In genomic region chr2:20487030-20487391, GRCh38 we compare ENCODE assay signal across 21 cellular contexts. TPM values are rescaled to one million over a fixed set of nuclear protein-coding genes. Genes with fewer than 3 reads are reported as not detected.
DNase-seq lines count a peak whose midpoint lies in the region; ATAC-seq and TF ChIP-seq lines count a peak whose summit lies in the region.
"Had no signal": no experiment of that assay in that cellular context is flagged by ENCODE, and none has a peak within 500 bp of the region (broad histone marks: within the 10 kb centered on the region; RNA-seq: fewer than 3 reads in every experiment).

No MANE protein-coding gene starts in this region.

- TF ChIP-seq CTCF in coronary artery (IDR thresholded peaks at IDR 0.05) (no peak), neural progenitor cell (IDR thresholded peaks at IDR 0.05) (no peak), foreskin fibroblast (IDR thresholded peaks at IDR 0.05; ENCODE audit: low read depth, low read length) (no peak)

- H3K9ac ChIP-seq in neural progenitor cell: no peak overlapping the region

- H3K9me3 Mint-ChIP-seq in neural progenitor cell: no peaks in the 10 kb centered on the region
- H3K9me3 Mint-ChIP-seq: CD4-positive, alpha-beta T cell had no signal

- H3K36me3 Mint-ChIP-seq in neural progenitor cell: no peaks in the 10 kb centered on the region

- no peaks in the 10 kb centered on the region for H4K20me1 ChIP-seq in neural progenitor cell (ENCODE audit: low read depth)

- H3K4me1 ChIP-seq in neural progenitor cell: peaks cover 24% of the 10 kb centered on the region
- H3K4me1 ChIP-seq: Caco-2 had no signal

- no peak overlapping the region for H3K4me3 ChIP-seq in coronary artery
- H3K4me3 ChIP-seq in neural progenitor cell: no peak overlapping the region
- H3K4me3 ChIP-seq in foreskin fibroblast (ENCODE audit: low read depth in 1 of 2, low read length in 2 of 2): no peak overlapping the region
- H3K4me3 ChIP-seq: MG63, SJCRH30 had no signal

- peak overlapping the region; percentile 68 for H3K4me2 ChIP-seq in neural progenitor cell

- H3K36me3 ChIP-seq in neural progenitor cell: no peaks in the 10 kb centered on the region
- H3K36me3 ChIP-seq: MG63, SJCRH30 had no signal

- no peak overlapping the region for H3K27ac ChIP-seq in coronary artery
- H3K27ac ChIP-seq in neural progenitor cell: no peak overlapping the region
- H3K27ac ChIP-seq: SJCRH30 had no signal

- peaks cover 33% of the 10 kb centered on the region for H3F3A ChIP-seq in neural progenitor cell (ENCODE audit: low read depth)

- peak overlapping the region; percentile 66 for H3K4me3 Mint-ChIP-seq in neural progenitor cell
- H3K4me3 Mint-ChIP-seq: B cell; CD4-positive, alpha-beta T cell had no signal

- H3K27me3 ChIP-seq in neural progenitor cell: peaks cover 11% of the 10 kb centered on the region
- H3K27me3 ChIP-seq: MG63, SJCRH30 had no signal

- H3K79me2 ChIP-seq in neural progenitor cell (ENCODE audit: low read depth): no peaks in the 10 kb centered on the region

- no peak for ATAC-seq in GM19324 (IDR thresholded peaks at IDR 0.05; ENCODE audit: low FRiP score, unreplicated experiment)
- ATAC-seq in GM19455 (IDR thresholded peaks at IDR 0.05; ENCODE audit: unreplicated experiment): no peak
- ATAC-seq: Panc1 had no signal

- H3K4me1 Mint-ChIP-seq in neural progenitor cell: peaks cover 73% of the 10 kb centered on the region
- H3K4me1 Mint-ChIP-seq: B cell had no signal

- H2AFZ ChIP-seq in neural progenitor cell (replicated peaks): no peak overlapping the region

- peak overlapping the region; percentile 92 for H3K27ac Mint-ChIP-seq in neural progenitor cell
- H3K27ac Mint-ChIP-seq: B cell; CD4-positive, alpha-beta T cell had no signal

- peak; percentile 31 for DNase-seq in activated effector memory CD4-positive, alpha-beta T cell treated with anti-CD3 and anti-CD28 coated beads, Interleukin-2, amount 50 U/mL, for 16 hours
- DNase-seq in activated effector memory CD4-positive, alpha-beta T cell treated with Interleukin-2 at 50 U/mL for 16 hours: no peak
- peak; percentile 65 for DNase-seq in coronary artery (ENCODE audit: low spot score)
- DNase-seq in neural progenitor cell (ENCODE audit: low spot score): no peak
- no peak for DNase-seq in globus pallidus (ENCODE audit: low spot score)
- DNase-seq in foreskin fibroblast: no peak
- DNase-seq: Caco-2; CD4-positive, alpha-beta T cell; DMS153; GDM1; IMR-90; Kasumi-1; MG63; NCI-H1048; NCI-H1436; NCI-H1930; SJCRH30 had no signal

- H3K9me3 ChIP-seq in neural progenitor cell (ENCODE audit: low read depth): no peaks in the 10 kb centered on the region
- H3K9me3 ChIP-seq: Caco-2, MG63, SJCRH30 had no signal

- H3K27me3 Mint-ChIP-seq in neural progenitor cell (ENCODE audit: insufficient read depth, low read depth): peaks cover 11% of the 10 kb centered on the region

RNA-seq across cellular contexts. Expression of gene RHOB, which starts 40.1 kb away (rescaled TPM):
- 16.1 and 28.7 TPM in 2 replicates for total RNA-seq in neural progenitor cell (ENCODE audit: low replicate concordance)

Comparison
In these comparisons a context has a peak if more than half of its experiments do, and no peak if none do; other contexts are left out.
1. DNase-seq: peak in activated effector memory CD4-positive, alpha-beta T cell treated with anti-CD3 and anti-CD28 coated beads, Interleukin-2, amount 50 U/mL, for 16 hours (single experiment) and coronary artery (single experiment); none in activated effector memory CD4-positive, alpha-beta T cell treated with Interleukin-2 at 50 U/mL for 16 hours (single experiment), neural progenitor cell (single experiment), globus pallidus (single experiment) and foreskin fibroblast (0 of 2).